In genomic region chr6:112190164-112190563, GRCh38 we compare ENCODE assay signal across 24 cellular contexts.
"Had no signal": no experiment of that assay in that cellular context is flagged by ENCODE, and none has a peak within 500 bp of the region (broad histone marks: within the 10 kb centered on the region; RNA-seq: fewer than 3 reads in every experiment).

No MANE protein-coding gene starts in this region.

- ATAC-seq: activated CD8-positive, alpha-beta memory T cell treated with anti-CD3 and anti-CD28 coated beads, Interleukin-2, amount 10 ng/mL, durations not matched to agents 7 days and 5 days; body of pancreas; T-helper 17 cell; WTC11 had no signal

- DNase-seq: activated CD4-positive, alpha-beta T cell treated with anti-CD3 and anti-CD28 coated beads for 48 hours; activated CD4-positive, alpha-beta T cell treated with anti-CD3 and anti-CD28 coated beads, Interleukin-2, amount 50 U/mL, for 4 hours; activated CD4-positive, CD25-positive, alpha-beta regulatory T cell treated with anti-CD3 and anti-CD28 coated beads, Interleukin-2, amount 50 U/mL, for 72 hours; activated CD8-positive, alpha-beta memory T cell treated with anti-CD3 and anti-CD28 coated beads, Interleukin-2, amount 10 ng/mL, durations not matched to agents 7 days and 5 days; activated effector memory CD4-positive, alpha-beta T cell treated with Interleukin-2 at 50 U/mL for 16 hours; activated naive CD4-positive, alpha-beta T cell; activated T-cell treated with anti-CD3 and anti-CD28 coated beads, Interleukin-2, amount 50 U/mL, for 24 hours; amniotic stem cell; body of pancreas; KG1; NCI-H1092; NCI-H1417; NCI-H1930; NCI-H2171 treated with DMSO at 0.1 percent for 48 hours; NCI-H226; NCI-H510A; Peyer's patch; SHP77; T-helper 17 cell; T-helper 9 cell had no signal

- H3K4me3 ChIP-seq: ascending aorta, body of pancreas, Peyer's patch, SJSA1 had no signal

- H3K4me1 ChIP-seq: body of pancreas, SJSA1 had no signal

- H3K9me3 ChIP-seq: ascending aorta, body of pancreas, Peyer's patch, SJSA1 had no signal

- H3K27me3 ChIP-seq: ascending aorta, body of pancreas, Peyer's patch, SJSA1 had no signal

- H3K36me3 ChIP-seq: ascending aorta, Peyer's patch, SJSA1 had no signal

- H3K27ac ChIP-seq: ascending aorta, body of pancreas, Peyer's patch, RWPE1, SJSA1 had no signal
